Comparison of ENCODE assay signal across 8 cellular contexts in the genomic region with DNA sequence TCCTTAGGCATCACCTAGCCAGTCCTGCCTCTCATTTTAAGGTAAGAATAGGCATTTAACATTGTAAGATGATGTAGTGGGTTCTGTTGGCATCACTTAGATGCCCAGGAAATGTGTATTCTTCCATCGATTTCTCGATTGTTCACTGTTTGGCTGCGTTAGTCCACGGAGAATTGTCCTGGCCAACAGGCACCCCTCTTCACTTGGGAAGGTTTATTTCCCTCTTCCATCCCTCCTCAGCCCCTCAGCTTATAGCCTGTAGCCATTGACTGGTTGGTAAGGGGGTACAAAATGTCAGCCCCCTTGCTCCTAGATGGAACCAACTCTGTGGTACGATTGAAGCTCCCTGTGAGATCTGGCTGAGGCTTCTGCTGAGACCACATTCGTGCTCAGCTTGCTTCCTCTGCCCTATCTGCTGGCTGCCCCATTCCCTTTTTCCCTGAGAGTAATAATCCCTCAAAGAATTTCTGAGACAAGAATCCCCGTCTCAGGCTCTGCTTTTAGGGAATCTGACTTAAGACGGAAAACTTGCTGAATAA. TPM values are rescaled to one million over a fixed set of nuclear protein-coding genes. Genes with fewer than 3 reads are reported as not detected.
DNase-seq lines count a peak whose midpoint lies in the region; ATAC-seq and TF ChIP-seq lines count a peak whose summit lies in the region.

No MANE protein-coding gene starts in this region.

- TF ChIP-seq CTCF in astrocyte of the spinal cord (IDR thresholded peaks at IDR 0.05; ENCODE audit: low read depth, low read length): no peak
- no peak for TF ChIP-seq CTCF in left lung (IDR thresholded peaks at IDR 0.05)
- no peak for TF ChIP-seq CTCF in tibial nerve (IDR thresholded peaks at IDR 0.05)

- peak; percentile 22 for DNase-seq in EL
- DNase-seq in astrocyte of the spinal cord (ENCODE audit: low read depth, low spot score): no peak
- DNase-seq in left lung: no peak
- no peak for DNase-seq in tibial nerve (ENCODE audit: low spot score in 2 of 2)
- DNase-seq in GM19238 (ENCODE audit: insufficient read length, low spot score): no peak
- no peak for DNase-seq in NCI-H446 (lab: John Stamatoyannopoulos, UW)
- no peak for DNase-seq in NCI-H187 treated with DMSO at 0.1 percent for 48 hours (lab: John Stamatoyannopoulos, UW)

- H3K9me3 ChIP-seq in left lung: no peaks in the 10 kb centered on the region
- H3K9me3 ChIP-seq in tibial nerve: no peaks in the 10 kb centered on the region

- H3K27ac ChIP-seq in left lung: peak overlapping the region; percentile 61 to 87
- peak overlapping the region; percentile 5 to 79 (median 58) for H3K27ac ChIP-seq in tibial nerve

- WGBS in tibial nerve, 2 donors: 46 to 49% methylated on average over 8 of the region's 8 CpGs

- in situ Hi-C loops in astrocyte of the spinal cord (cut with HindIII; ENCODE audit: low sequenced_read_pairs): no loop called here

- intact Hi-C loops in left lung (cut with DNase I): no loop called here

- no peak for TF ChIP-seq POLR2A in tibial nerve (IDR thresholded peaks at IDR 0.05)

- H3K36me3 ChIP-seq in left lung (no peaks in the 10 kb centered on the region), tibial nerve (peaks cover 0 to 17% (median 0%) of the 10 kb centered on the region in 3 donors)

- H3K27me3 ChIP-seq in left lung: no peaks in the 10 kb centered on the region
- H3K27me3 ChIP-seq in tibial nerve: no peaks in the 10 kb centered on the region

- no peak for TF ChIP-seq EP300 in tibial nerve (IDR thresholded peaks at IDR 0.05)

- H3K4me1 ChIP-seq in left lung: peaks cover 4 to 36% of the 10 kb centered on the region in 2 donors
- H3K4me1 ChIP-seq in tibial nerve: peaks cover 0 to 10% (median 2%) of the 10 kb centered on the region in 4 donors

- ATAC-seq in HG03039 (IDR thresholded peaks at IDR 0.05; ENCODE audit: unreplicated experiment): peak; percentile 5
- peak; percentile 22 for ATAC-seq in left lung

- H3K4me3 ChIP-seq in astrocyte of the spinal cord (ENCODE audit: low read depth, low read length): peak overlapping the region; percentile 50
- peak overlapping the region; percentile 46 to 71 for H3K4me3 ChIP-seq in left lung
- peak overlapping the region; percentile 31 to 70 (median 54) for H3K4me3 ChIP-seq in tibial nerve

RNA-seq across cellular contexts. Expression of a gene that starts 43.4 kb away (rescaled TPM):
- 10 to 100 TPM; 30.3 to 35.7 TPM for total RNA-seq in left lung
- 10 to 100 TPM in 2 of 4 donors, 1 to 10 TPM in 2; 7.2 to 14.4 (median 10.4) TPM for total RNA-seq in tibial nerve

RNA-seq across cellular contexts. Expression of a gene that starts 45.3 kb away (rescaled TPM):
- total RNA-seq in left lung (10 to 100 TPM; 12.9 to 25.9 TPM), tibial nerve (10 to 100 TPM; 12.3 to 26.0 (median 17.5) TPM)
